Comparison of ENCODE assay signal across 8 cellular contexts in genomic region chr22:30485362-30485988, GRCh38. TPM values are rescaled to one million over a fixed set of nuclear protein-coding genes. Genes with fewer than 3 reads are reported as not detected.
DNase-seq lines count a peak whose midpoint lies in the region; ATAC-seq, FAIRE-seq and TF ChIP-seq lines count a peak whose summit lies in the region.

No MANE protein-coding gene starts in this region.

- peak; percentile 97 for TF ChIP-seq CTCF in Calu3 (IDR thresholded peaks at IDR 0.05; ENCODE audit: unreplicated experiment)
- TF ChIP-seq CTCF in prostate gland (IDR thresholded peaks at IDR 0.05), result peak; percentile 87 to 97 (median 92)

- no peaks in the 10 kb centered on the region for H3K27me3 ChIP-seq in prostate gland (replicated peaks; ENCODE audit: insufficient read depth)

- no peak overlapping the region for H3K4me3 Mint-ChIP-seq in Calu3 (ENCODE audit: low read depth, unreplicated experiment)
- no peak overlapping the region for H3K4me3 Mint-ChIP-seq in activated naive CD4-positive, alpha-beta T cell treated with anti-CD3 and anti-CD28 coated beads, Interleukin-2, amount 10 ng/mL, durations not matched to agents 7 days and 5 days

- H3K4me3 ChIP-seq in prostate gland, result no peak overlapping the region

- no TSS peak for BruUV-seq in Calu3 (replicated peaks; lab: Mats Ljungman, UMichigan)

- H3K4me1 ChIP-seq in prostate gland (replicated peaks), result no peaks in the 10 kb centered on the region

- peaks cover 2% of the 10 kb centered on the region for H3K27me3 Mint-ChIP-seq in Calu3 (ENCODE audit: unreplicated experiment)
- peaks cover 24% of the 10 kb centered on the region for H3K27me3 Mint-ChIP-seq in activated naive CD4-positive, alpha-beta T cell treated with anti-CD3 and anti-CD28 coated beads, Interleukin-2, amount 10 ng/mL, durations not matched to agents 7 days and 5 days

- FAIRE-seq in urothelium cell line (lab: Jason Lieb, UNC), result peak; percentile 96

- no peaks in the 10 kb centered on the region for H3K9me3 Mint-ChIP-seq in Calu3 (ENCODE audit: low read depth, unreplicated experiment)
- no peaks in the 10 kb centered on the region for H3K9me3 Mint-ChIP-seq in activated naive CD4-positive, alpha-beta T cell treated with anti-CD3 and anti-CD28 coated beads, Interleukin-2, amount 10 ng/mL, durations not matched to agents 7 days and 5 days

- intact Hi-C loops in Calu3 (cut with micrococcal nuclease; ENCODE audit: unreplicated experiment), result loop anchor here (1.0 to 10.0 kb wide), 2 partner anchors 40 to 91 kb away; partner anchors contain the start of gene SEC14L2
- intact Hi-C loops in Right ventricle myocardium superior (cut with DNase I), result no loop called here
- intact Hi-C loops in prostate gland (cut with DNase I), result loop anchor here (5.0 to 10.0 kb wide), 2 partner anchors 93 to 381 kb away; no protein-coding TSS in a partner anchor

- CTCF ChIA-PET in Calu3 (lab: Charles Lee), result interaction anchor here (1.2 to 1.5 kb wide), 2 partner anchors 10 to 40 kb away, joined by 6 to 11 read pairs; no protein-coding TSS in a partner anchor
- CTCF ChIA-PET in activated naive CD4-positive, alpha-beta T cell treated with anti-CD3 and anti-CD28 coated beads, Interleukin-2, amount 10 ng/mL, durations not matched to agents 7 days and 5 days (lab: Charles Lee), result interaction anchor here (0.6 to 5.2 kb wide), 8 partner anchors 11 to 188 kb away, joined by 3 to 57 read pairs (median 3); partner anchors contain the start of gene RNF215

- H3K27ac Mint-ChIP-seq in Calu3 (ENCODE audit: unreplicated experiment), result no peak overlapping the region
- H3K27ac Mint-ChIP-seq in activated naive CD4-positive, alpha-beta T cell treated with anti-CD3 and anti-CD28 coated beads, Interleukin-2, amount 10 ng/mL, durations not matched to agents 7 days and 5 days, result no peak overlapping the region

- no peaks in the 10 kb centered on the region for H3K9me3 ChIP-seq in prostate gland

- peaks cover 16% of the 10 kb centered on the region for H3K4me1 Mint-ChIP-seq in Calu3 (ENCODE audit: low read depth, unreplicated experiment)
- no peaks in the 10 kb centered on the region for H3K4me1 Mint-ChIP-seq in activated naive CD4-positive, alpha-beta T cell treated with anti-CD3 and anti-CD28 coated beads, Interleukin-2, amount 10 ng/mL, durations not matched to agents 7 days and 5 days

- no peak for TF ChIP-seq POLR2A in prostate gland (IDR thresholded peaks at IDR 0.05)

- DNase-seq in Calu3 (peak; percentile 78), SKM-1 (lab: John Stamatoyannopoulos, UW; ENCODE audit: unreplicated experiment) (peak; percentile 60), Right ventricle myocardium superior (peak; percentile 75), prostate gland (ENCODE audit: low spot score) (peak; percentile 53), urothelium cell line (ENCODE audit: low spot score) (peak; percentile 93)
- DNase-seq in activated naive CD4-positive, alpha-beta T cell treated with anti-CD3 and anti-CD28 coated beads, Interleukin-2, amount 10 ng/mL, durations not matched to agents 7 days and 5 days, result peak; percentile 83

- H3K27ac ChIP-seq in prostate gland, result no peak overlapping the region

- ATAC-seq in HG02623 (IDR thresholded peaks at IDR 0.05; ENCODE audit: unreplicated experiment) (peak; percentile 72), Right ventricle myocardium superior (ENCODE audit: poor library complexity) (peak; percentile 94), HG02970 (IDR thresholded peaks at IDR 0.05; ENCODE audit: low FRiP score, unreplicated experiment) (no peak)

- no peaks in the 10 kb centered on the region for H3K36me3 ChIP-seq in prostate gland

- H3K36me3 Mint-ChIP-seq in Calu3 (ENCODE audit: insufficient read depth, unreplicated experiment), result no peaks in the 10 kb centered on the region
- no peaks in the 10 kb centered on the region for H3K36me3 Mint-ChIP-seq in activated naive CD4-positive, alpha-beta T cell treated with anti-CD3 and anti-CD28 coated beads, Interleukin-2, amount 10 ng/mL, durations not matched to agents 7 days and 5 days

- 37% methylated on average over 18 of the region's 18 CpGs for WGBS in prostate gland

RNA-seq across cellular contexts. Expression of gene SEC14L3, which starts 13.7 kb away (rescaled TPM):
- total RNA-seq in Calu3 (2022) (not detected in 2 replicates), Right ventricle myocardium superior (not detected), prostate gland (not detected)

RNA-seq across cellular contexts. Expression of gene SEC14L4, which starts 20.0 kb away (rescaled TPM):
- total RNA-seq in Calu3 (2022), result 0.35 and 0.98 TPM in 2 replicates
- not detected for total RNA-seq in Right ventricle myocardium superior
- 10 to 100 TPM in 1 of 2 donors, not detected in 1; 16.9 TPM for total RNA-seq in prostate gland

RNA-seq across cellular contexts. Expression of gene MTFP1, which starts 59.9 kb away (rescaled TPM):
- total RNA-seq in Calu3 (2022) (30.5 and 33.6 TPM in 2 replicates), Right ventricle myocardium superior (15.1 TPM), prostate gland (10 to 100 TPM; 14.1 to 28.1 TPM)
